In the genomic region with DNA sequence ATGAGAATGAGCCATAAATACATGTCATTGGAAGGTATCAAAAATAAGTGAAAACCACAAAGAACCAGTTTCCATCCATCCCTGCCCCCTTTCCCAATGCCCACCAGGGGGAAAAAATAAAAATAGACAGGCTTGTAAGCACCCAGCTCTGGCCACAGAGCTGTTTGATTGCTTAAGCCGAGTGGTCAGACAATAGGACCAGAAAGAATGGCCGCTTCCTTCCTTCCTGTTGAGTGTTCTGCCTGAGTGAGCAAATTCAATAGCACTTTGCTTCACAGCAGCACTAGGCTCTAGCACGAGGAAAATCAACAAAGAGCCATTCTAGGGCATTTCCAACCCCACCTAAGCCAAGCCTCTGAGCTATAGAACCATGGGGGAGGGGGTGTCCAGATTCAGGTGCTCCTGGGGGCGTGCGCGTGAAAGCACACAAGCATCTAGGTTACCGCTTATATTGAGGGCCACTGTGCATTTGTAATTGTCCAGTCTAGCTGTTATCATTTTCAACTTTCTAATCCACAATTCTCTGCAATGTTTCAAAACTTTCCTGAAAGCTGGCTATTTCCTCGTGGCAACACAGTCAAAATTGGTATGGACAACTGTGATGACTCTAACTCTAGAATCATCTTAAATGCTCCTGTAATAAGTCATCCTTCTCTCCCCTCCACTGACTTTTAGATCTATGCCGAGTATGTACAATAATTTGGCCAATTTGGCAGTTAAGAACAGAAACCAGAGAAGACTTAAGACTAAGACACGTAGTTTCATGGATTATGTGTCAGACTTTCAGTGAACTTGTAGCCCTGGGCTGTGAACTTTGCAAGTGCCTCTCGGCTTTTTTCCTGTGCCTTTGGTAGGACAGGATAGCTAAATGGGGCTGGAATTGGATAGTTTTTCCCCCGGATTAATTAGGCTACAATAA, we compare ENCODE assay signal across 8 cellular contexts.
DNase-seq lines count a peak whose midpoint lies in the region; ATAC-seq and TF ChIP-seq lines count a peak whose summit lies in the region.

No MANE protein-coding gene starts in this region.

- H3K4me1 ChIP-seq in lower lobe of right lung, result no peaks in the 10 kb centered on the region

- TF ChIP-seq CTCF in brain (conservative IDR thresholded peaks at IDR 0.05) (peak in 1 of 2 experiments; percentile 25), lower lobe of right lung (IDR thresholded peaks at IDR 0.05) (peak; percentile 14)

- H3K27ac Mint-ChIP-seq in brain, result peak overlapping the region; percentile 83 to 98 (median 91)

- no peaks in the 10 kb centered on the region for H3K27me3 ChIP-seq in lower lobe of right lung (ENCODE audit: low read depth)

- no peaks in the 10 kb centered on the region for H3K9me3 ChIP-seq in lower lobe of right lung

- TF ChIP-seq POLR2A in erythroblast (IDR thresholded peaks at IDR 0.05; ENCODE audit: low read length), result no peak

- ATAC-seq in lower lobe of right lung (peak; percentile 57 to 62), GM19455 (IDR thresholded peaks at IDR 0.05; ENCODE audit: unreplicated experiment) (no peak), HG03378 (IDR thresholded peaks at IDR 0.05; ENCODE audit: unreplicated experiment) (no peak), GM19023 (IDR thresholded peaks at IDR 0.05; ENCODE audit: unreplicated experiment) (no peak)

- H3K27me3 Mint-ChIP-seq in brain, result peaks cover 3% of the 10 kb centered on the region

- H3K36me3 Mint-ChIP-seq in brain, result peaks cover 12% of the 10 kb centered on the region

- no peak overlapping the region for H3K27ac ChIP-seq in lower lobe of right lung

- H3K4me3 ChIP-seq in lower lobe of right lung, result no peak overlapping the region

- intact Hi-C loops in lower lobe of right lung (cut with DNase I), result no loop called here

- peaks cover 3 to 19% (median 15%) of the 10 kb centered on the region in 5 experiments for H3K9me3 Mint-ChIP-seq in brain

- H3K4me3 Mint-ChIP-seq in brain, result peak overlapping the region; percentile 44 to 73 (median 61)

- H3K36me3 ChIP-seq in lower lobe of right lung, result no peaks in the 10 kb centered on the region

- H3K4me1 Mint-ChIP-seq in brain, result peaks cover 34% of the 10 kb centered on the region

- DNase-seq in DMS153 (lab: John Stamatoyannopoulos, UW) (peak; percentile 97), NCI-H2081 treated with DMSO at 0.1 percent for 48 hours (lab: John Stamatoyannopoulos, UW) (peak; percentile 30), lower lobe of right lung (no peak), erythroblast (lab: John Stamatoyannopoulos, UW) (no peak)

Comparison
In these comparisons a context has a peak if more than half of its experiments do, and no peak if none do; other contexts are left out.
1. DNase-seq: peak in DMS153 (single experiment) and NCI-H2081 treated with DMSO at 0.1 percent for 48 hours (single experiment); none in lower lobe of right lung (single experiment) and erythroblast (0 of 2).
2. ATAC-seq: peak in lower lobe of right lung (2 of 2); none in GM19455 (single experiment), HG03378 (single experiment) and GM19023 (single experiment).